Comparison of ENCODE assay signal across 25 cellular contexts in genomic region chr11:22583963-22584492, GRCh38.
"Had no signal": no experiment of that assay in that cellular context is flagged by ENCODE, and none has a peak within 500 bp of the region (broad histone marks: within the 10 kb centered on the region; RNA-seq: fewer than 3 reads in every experiment).

No MANE protein-coding gene starts in this region.

- H3K4me1 Mint-ChIP-seq: natural killer cell; stimulated activated naive B cell treated with anti-CD40 and anti-IgM and Interleukin-4, amounts not matched to agents 10 μg/mL and 1 μg/mL and 100 μg/mL, for 72 hours had no signal

- H3K27ac ChIP-seq: coronary artery, esophagus squamous epithelium, heart right ventricle, lower lobe of right lung, ovary, psoas muscle, skin epidermis, spleen, thoracic aorta, tibial nerve, upper lobe of left lung, uterus had no signal

- H3K4me1 ChIP-seq: esophagus squamous epithelium, heart right ventricle, lower lobe of right lung, psoas muscle, spleen, tibial nerve, upper lobe of left lung, uterus had no signal

- H3K4me3 Mint-ChIP-seq: natural killer cell; stimulated activated naive B cell treated with anti-CD40 and anti-IgM and Interleukin-4, amounts not matched to agents 10 μg/mL and 1 μg/mL and 100 μg/mL, for 72 hours; stimulated activated naive CD8-positive, alpha-beta T cell treated with anti-CD3 and anti-CD28 coated beads, Interleukin-15, Interleukin-2, amounts not matched to agents 100 ng/mL and 50 ng/mL, for 24 hours had no signal

- H3K9me3 ChIP-seq: esophagus squamous epithelium, heart right ventricle, lower lobe of right lung, ovary, psoas muscle, spleen, thoracic aorta, tibial nerve, upper lobe of left lung, uterus had no signal

- H3K36me3 Mint-ChIP-seq: natural killer cell; stimulated activated naive B cell treated with anti-CD40 and anti-IgM and Interleukin-4, amounts not matched to agents 10 μg/mL and 1 μg/mL and 100 μg/mL, for 72 hours had no signal

- FAIRE-seq: keratinocyte had no signal

- H3K27me3 Mint-ChIP-seq: stimulated activated naive B cell treated with anti-CD40 and anti-IgM and Interleukin-4, amounts not matched to agents 10 μg/mL and 1 μg/mL and 100 μg/mL, for 72 hours had no signal

- ATAC-seq: heart right ventricle; left ventricle myocardium superior; lower lobe of right lung; natural killer cell; psoas muscle; right cardiac atrium; stimulated activated naive B cell treated with anti-CD40 and anti-IgM and Interleukin-4, amounts not matched to agents 10 μg/mL and 1 μg/mL and 100 μg/mL, for 72 hours had no signal

- H3K27ac Mint-ChIP-seq: natural killer cell; stimulated activated naive B cell treated with anti-CD40 and anti-IgM and Interleukin-4, amounts not matched to agents 10 μg/mL and 1 μg/mL and 100 μg/mL, for 72 hours; stimulated activated naive CD8-positive, alpha-beta T cell treated with anti-CD3 and anti-CD28 coated beads, Interleukin-15, Interleukin-2, amounts not matched to agents 100 ng/mL and 50 ng/mL, for 24 hours had no signal

- H3K27me3 ChIP-seq: esophagus squamous epithelium, ovary, spleen, tibial nerve, upper lobe of left lung, uterus had no signal

- DNase-seq: dermis blood vessel endothelial cell; effector memory CD4-positive, alpha-beta T cell; erythroblast; esophagus squamous epithelium; foreskin melanocyte; glutamatergic neuron; heart right ventricle; hippocampal formation; left ventricle myocardium superior; lower lobe of right lung; natural killer cell; occipital lobe; ovary; psoas muscle; right cardiac atrium; spleen; stimulated activated naive B cell treated with anti-CD40 and anti-IgM and Interleukin-4, amounts not matched to agents 10 μg/mL and 1 μg/mL and 100 μg/mL, for 72 hours; upper lobe of left lung; uterus had no signal

- H3K36me3 ChIP-seq: esophagus squamous epithelium, heart right ventricle, lower lobe of right lung, ovary, spleen, thoracic aorta, tibial nerve, upper lobe of left lung, uterus had no signal

- H3K4me3 ChIP-seq: coronary artery, esophagus squamous epithelium, heart right ventricle, lower lobe of right lung, ovary, psoas muscle, skin epidermis, spleen, thoracic aorta, tibial nerve, upper lobe of left lung, uterus had no signal

- H3K9me3 Mint-ChIP-seq: natural killer cell; stimulated activated naive B cell treated with anti-CD40 and anti-IgM and Interleukin-4, amounts not matched to agents 10 μg/mL and 1 μg/mL and 100 μg/mL, for 72 hours; stimulated activated naive CD8-positive, alpha-beta T cell treated with anti-CD3 and anti-CD28 coated beads, Interleukin-15, Interleukin-2, amounts not matched to agents 100 ng/mL and 50 ng/mL, for 24 hours had no signal
